Comparison of ENCODE assay signal across 14 cellular contexts in genomic region chr17:38886643-38887010, GRCh38. TPM values are rescaled to one million over a fixed set of nuclear protein-coding genes. Genes with fewer than 3 reads are reported as not detected.
DNase-seq lines count a peak whose midpoint lies in the region; ATAC-seq and TF ChIP-seq lines count a peak whose summit lies in the region.
"Had no signal": no experiment of that assay in that cellular context is flagged by ENCODE, and none has a peak within 500 bp of the region (broad histone marks: within the 10 kb centered on the region; RNA-seq: fewer than 3 reads in every experiment).

No MANE protein-coding gene starts in this region.

- H3K36me3 Mint-ChIP-seq in activated CD4-positive, alpha-beta T cell treated with anti-CD3 and anti-CD28 coated beads for 36 hours (ENCODE audit: low read depth), result peaks cover 51% of the 10 kb centered on the region

- TF ChIP-seq CTCF in coronary artery (IDR thresholded peaks at IDR 0.05) (no peak), neutrophil (IDR thresholded peaks at IDR 0.05) (no peak)

- H3K4me3 ChIP-seq in coronary artery, result peak overlapping the region; percentile 46
- H3K4me3 ChIP-seq in neutrophil (ENCODE audit: low read depth in 1 of 2, low read length in 1 of 2), result no peak overlapping the region

- no peaks in the 10 kb centered on the region for H3K9me3 Mint-ChIP-seq in activated CD4-positive, alpha-beta T cell treated with anti-CD3 and anti-CD28 coated beads for 36 hours (ENCODE audit: low read depth)

- peaks cover 84% of the 10 kb centered on the region for H3K36me3 ChIP-seq in neutrophil

- peak overlapping the region in 1 of 2 donors; percentile 55 for H3K27ac ChIP-seq in coronary artery
- peak overlapping the region; percentile 87 for H3K27ac ChIP-seq in neutrophil
- H3K27ac ChIP-seq: 22Rv1 had no signal

- POLR2A ChIA-PET in activated CD4-positive, alpha-beta T cell treated with anti-CD3 and anti-CD28 coated beads for 36 hours (lab: Charles Lee), result interaction anchor here (0.7 to 1.0 kb wide), 2 partner anchors 9 to 17 kb away, joined by 3 to 7 read pairs; partner anchors contain the start of gene LASP1

- no peaks in the 10 kb centered on the region for H3K9me3 ChIP-seq in neutrophil

- H3K27ac Mint-ChIP-seq in activated CD4-positive, alpha-beta T cell treated with anti-CD3 and anti-CD28 coated beads for 36 hours, result peak overlapping the region; percentile 25

- peaks cover 90% of the 10 kb centered on the region for H3K4me1 Mint-ChIP-seq in activated CD4-positive, alpha-beta T cell treated with anti-CD3 and anti-CD28 coated beads for 36 hours

- peaks cover 99% of the 10 kb centered on the region in 2 experiments for H3K4me1 ChIP-seq in neutrophil (ENCODE audit: control insufficient read depth in 1 of 2, insufficient read depth in 1 of 2, low read depth in 1 of 2, low read length in 1 of 2)

- ATAC-seq in activated CD4-positive, alpha-beta T cell treated with anti-CD3 and anti-CD28 coated beads for 36 hours, result no peak
- ATAC-seq: Right ventricle myocardium inferior had no signal

- no peak overlapping the region for H3K4me3 Mint-ChIP-seq in activated CD4-positive, alpha-beta T cell treated with anti-CD3 and anti-CD28 coated beads for 36 hours

- intact Hi-C loops in activated CD4-positive, alpha-beta T cell treated with anti-CD3 and anti-CD28 coated beads for 36 hours (cut with DNase I, micrococcal nuclease), result no loop called here

- DNase-seq in activated CD4-positive, alpha-beta T cell treated with anti-CD3 and anti-CD28 coated beads for 36 hours, result no peak
- DNase-seq in activated CD4-positive, alpha-beta T cell treated with anti-CD3 and anti-CD28 coated beads, Interleukin-2, amount 50 U/mL, for 4 hours, result no peak
- peak; percentile 41 to 82 for DNase-seq in NCI-H526 (lab: John Stamatoyannopoulos, UW)
- no peak for DNase-seq in coronary artery (ENCODE audit: low spot score)
- DNase-seq in stimulated activated CD4-positive, alpha-beta T cell treated with anti-CD3 and anti-CD28 coated beads, Interleukin-1b, Interleukin-23, amount 100 ng/mL, for 48 hours, result no peak
- DNase-seq in 8988T, result no peak
- DNase-seq in NCI-H510A treated with DMSO at 0.1 percent for 48 hours (lab: John Stamatoyannopoulos, UW), result no peak
- DNase-seq: activated CD4-positive, alpha-beta T cell treated with anti-CD3 and anti-CD28 coated beads, Interleukin-2, amount 50 U/mL, for 1 hour; activated naive CD4-positive, alpha-beta T cell; kidney; NCI-H187 treated with DMSO at 0.1 percent for 48 hours had no signal

- H3K27me3 Mint-ChIP-seq in activated CD4-positive, alpha-beta T cell treated with anti-CD3 and anti-CD28 coated beads for 36 hours, result no peaks in the 10 kb centered on the region

- CTCF ChIA-PET in activated CD4-positive, alpha-beta T cell treated with anti-CD3 and anti-CD28 coated beads for 36 hours (lab: Charles Lee), result interaction anchor here (0.8 to 2.3 kb wide), 4 partner anchors 14 to 19 kb away, joined by 4 to 10 read pairs (median 6); partner anchors contain the start of gene LASP1

- H3K27me3 ChIP-seq in neutrophil, result no peaks in the 10 kb centered on the region

RNA-seq across cellular contexts. Expression of gene LASP1, which starts 16.8 kb away (rescaled TPM):
- 100 to 1,000 TPM; 119 to 144 TPM for total RNA-seq in activated CD4-positive, alpha-beta T cell treated with anti-CD3 and anti-CD28 coated beads for 36 hours

RNA-seq across cellular contexts. Expression of gene RPL23, which starts 33.1 kb away (rescaled TPM):
- total RNA-seq in activated CD4-positive, alpha-beta T cell treated with anti-CD3 and anti-CD28 coated beads for 36 hours, result 1,000 to 10,000 TPM; 1,886 to 1,896 TPM

Comparison
In these comparisons a context has a peak if more than half of its experiments do, and no peak if none do; other contexts are left out.
1. DNase-seq: peak in NCI-H526 (2 of 2); none in activated CD4-positive, alpha-beta T cell treated with anti-CD3 and anti-CD28 coated beads for 36 hours (single experiment), activated CD4-positive, alpha-beta T cell treated with anti-CD3 and anti-CD28 coated beads, Interleukin-2, amount 50 U/mL, for 4 hours (0 of 2), coronary artery (single experiment), stimulated activated CD4-positive, alpha-beta T cell treated with anti-CD3 and anti-CD28 coated beads, Interleukin-1b, Interleukin-23, amount 100 ng/mL, for 48 hours (single experiment), 8988T (single experiment) and NCI-H510A treated with DMSO at 0.1 percent for 48 hours (single experiment).